Comparison of ENCODE assay signal across 14 cellular contexts in genomic region chr3:53754325-53754724, GRCh38.
A peak's percentile ranks its signal among the peaks of the same experiment; 100 is the strongest.
DNase-seq lines count a peak whose midpoint lies in the region; ATAC-seq and TF ChIP-seq lines count a peak whose summit lies in the region.
"Had no signal": no experiment of that assay in that cellular context is flagged by ENCODE, and none has a peak within 500 bp of the region (broad histone marks: within the 10 kb centered on the region; RNA-seq: fewer than 3 reads in every experiment).

No MANE protein-coding gene starts in this region.

- H3K4me3 ChIP-seq in GM23338 = no peak overlapping the region
- H3K4me3 ChIP-seq in parathyroid adenoma (ENCODE audit: low read depth, low read length) = no peak overlapping the region
- H3K4me3 ChIP-seq: upper lobe of left lung had no signal

- TF ChIP-seq CTCF in GM23338 (conservative IDR thresholded peaks at IDR 0.05; ENCODE audit: low read depth in 2 of 2) (peak in 1 of 2 experiments; percentile 44; a peak in 2 of 4 replicates), parathyroid adenoma (IDR thresholded peaks at IDR 0.05) (peak; percentile 28)

- H3K9ac ChIP-seq in parathyroid adenoma = no peak overlapping the region

- H3K36me3 ChIP-seq in GM23338 (ENCODE audit: insufficient read depth) = no peaks in the 10 kb centered on the region
- no peaks in the 10 kb centered on the region for H3K36me3 ChIP-seq in parathyroid adenoma (ENCODE audit: control insufficient read depth, insufficient read depth, low read length)
- H3K36me3 ChIP-seq: upper lobe of left lung had no signal

- H3K36me3 Mint-ChIP-seq in activated CD4-positive, alpha-beta T cell treated with anti-CD3 and anti-CD28 coated beads, Interleukin-2, amount 10 ng/mL, durations not matched to agents 24 days and 14 days (ENCODE audit: low read depth) = no peaks in the 10 kb centered on the region
- H3K36me3 Mint-ChIP-seq in GM23338 (ENCODE audit: low read depth) = no peaks in the 10 kb centered on the region; the same call in 2 of the 3 replicates

- DNase-seq in activated CD4-positive, alpha-beta T cell treated with anti-CD3 and anti-CD28 coated beads, Interleukin-2, amount 10 ng/mL, durations not matched to agents 24 days and 14 days = no peak
- no peak for DNase-seq in activated CD4-positive, alpha-beta T cell treated with anti-CD3 and anti-CD28 coated beads, Interleukin-2, amount 50 U/mL, for 4 hours
- DNase-seq in GM23338 (ENCODE audit: low spot score) (no peak), globus pallidus (ENCODE audit: low spot score) (peak; percentile 47), iPS-NIHi11 (ENCODE audit: low spot score) (no peak), cerebellar cortex (ENCODE audit: low spot score) (no peak), HPDE6-E6E7 (ENCODE audit: extremely low spot score) (no peak)
- DNase-seq: activated gamma-delta T cell; NCI-H1092 treated with DMSO at 0.1 percent for 48 hours; NCI-H82; stimulated activated naive CD4-positive, alpha-beta T cell treated with Interleukin-2 at 50 U/mL for 16 hours had no signal

- H3K9me3 ChIP-seq in parathyroid adenoma (ENCODE audit: control insufficient read depth, low read length) = no peaks in the 10 kb centered on the region
- H3K9me3 ChIP-seq: upper lobe of left lung had no signal

- H3K4me3 Mint-ChIP-seq in activated CD4-positive, alpha-beta T cell treated with anti-CD3 and anti-CD28 coated beads, Interleukin-2, amount 10 ng/mL, durations not matched to agents 24 days and 14 days = peak overlapping the region; percentile 30
- no peak overlapping the region for H3K4me3 Mint-ChIP-seq in GM23338

- intact Hi-C loops in activated CD4-positive, alpha-beta T cell treated with anti-CD3 and anti-CD28 coated beads, Interleukin-2, amount 10 ng/mL, durations not matched to agents 24 days and 14 days (cut with micrococcal nuclease) = no loop called here

- no peaks in the 10 kb centered on the region for H3K27me3 ChIP-seq in GM23338 (ENCODE audit: insufficient read depth)
- no peaks in the 10 kb centered on the region for H3K27me3 ChIP-seq in parathyroid adenoma (ENCODE audit: control insufficient read depth, insufficient read depth, low read length)
- H3K27me3 ChIP-seq: upper lobe of left lung had no signal

- H3K9me2 ChIP-seq in GM23338 (ENCODE audit: insufficient read depth) = 0 out of 2 replicates have a peak, but pooled peaks cover 3% of the 10 kb centered on the region

- H3K4me1 ChIP-seq in GM23338 (ENCODE audit: insufficient read depth) (peaks cover 12% of the 10 kb centered on the region), parathyroid adenoma (peaks cover 49% of the 10 kb centered on the region)

- no peak for ATAC-seq in GM23338

- H3K79me2 ChIP-seq in GM23338 (replicated peaks; ENCODE audit: insufficient read depth) (no peaks in the 10 kb centered on the region), parathyroid adenoma (no peaks in the 10 kb centered on the region)

- H3K4me2 ChIP-seq in GM23338 (no peak overlapping the region), parathyroid adenoma (ENCODE audit: low read length) (no peak overlapping the region)

- H3K27me3 Mint-ChIP-seq in activated CD4-positive, alpha-beta T cell treated with anti-CD3 and anti-CD28 coated beads, Interleukin-2, amount 10 ng/mL, durations not matched to agents 24 days and 14 days = peaks cover 3% of the 10 kb centered on the region
- H3K27me3 Mint-ChIP-seq in GM23338 (ENCODE audit: insufficient read depth, low read depth, poor library complexity) = peaks cover 12% of the 10 kb centered on the region

- H3F3A ChIP-seq in GM23338 (replicated peaks; ENCODE audit: low read depth) = no peaks in the 10 kb centered on the region

- 0 out of 2 replicates have a peak overlapping the region, but pooled peaks have one; percentile 5 for H2AFZ ChIP-seq in GM23338
- peak overlapping the region; percentile 45 for H2AFZ ChIP-seq in parathyroid adenoma

- no peak overlapping the region for H3K27ac ChIP-seq in GM23338 (ENCODE audit: low read depth)
- H3K27ac ChIP-seq in parathyroid adenoma = peak overlapping the region; percentile 87
- H3K27ac ChIP-seq: C4-2B had no signal

- peaks cover 20% of the 10 kb centered on the region for H3K4me1 Mint-ChIP-seq in activated CD4-positive, alpha-beta T cell treated with anti-CD3 and anti-CD28 coated beads, Interleukin-2, amount 10 ng/mL, durations not matched to agents 24 days and 14 days
- peaks cover 18% of the 10 kb centered on the region for H3K4me1 Mint-ChIP-seq in GM23338

- no peaks in the 10 kb centered on the region for H3K9me3 Mint-ChIP-seq in activated CD4-positive, alpha-beta T cell treated with anti-CD3 and anti-CD28 coated beads, Interleukin-2, amount 10 ng/mL, durations not matched to agents 24 days and 14 days
- no peaks in the 10 kb centered on the region for H3K9me3 Mint-ChIP-seq in GM23338

- H3K27ac Mint-ChIP-seq in activated CD4-positive, alpha-beta T cell treated with anti-CD3 and anti-CD28 coated beads, Interleukin-2, amount 10 ng/mL, durations not matched to agents 24 days and 14 days = peak overlapping the region; percentile 72
- no peak overlapping the region for H3K27ac Mint-ChIP-seq in GM23338

- no peaks in the 10 kb centered on the region for H4K20me1 ChIP-seq in GM23338 (replicated peaks; ENCODE audit: insufficient read depth)

TF ChIP-seq in GM23338, 12 proteins besides CTCF, POLR2A, EP300 and RAD21 (continues in another document):
- no peak for TF ChIP-seq EZH2phosphoT487 (IDR thresholded peaks at IDR 0.05; ENCODE audit: unreplicated experiment)
- TF ChIP-seq CREB1 (CRISPR knock-in tag; IDR thresholded peaks at IDR 0.05; ENCODE audit: low read depth) = no peak
- TF ChIP-seq ZNF114 (CRISPR knock-in tag; IDR thresholded peaks at IDR 0.05) = no peak
- TF ChIP-seq JUNB (IDR thresholded peaks at IDR 0.05; ENCODE audit: unreplicated experiment) = no peak
- TF ChIP-seq, protein P1, sequence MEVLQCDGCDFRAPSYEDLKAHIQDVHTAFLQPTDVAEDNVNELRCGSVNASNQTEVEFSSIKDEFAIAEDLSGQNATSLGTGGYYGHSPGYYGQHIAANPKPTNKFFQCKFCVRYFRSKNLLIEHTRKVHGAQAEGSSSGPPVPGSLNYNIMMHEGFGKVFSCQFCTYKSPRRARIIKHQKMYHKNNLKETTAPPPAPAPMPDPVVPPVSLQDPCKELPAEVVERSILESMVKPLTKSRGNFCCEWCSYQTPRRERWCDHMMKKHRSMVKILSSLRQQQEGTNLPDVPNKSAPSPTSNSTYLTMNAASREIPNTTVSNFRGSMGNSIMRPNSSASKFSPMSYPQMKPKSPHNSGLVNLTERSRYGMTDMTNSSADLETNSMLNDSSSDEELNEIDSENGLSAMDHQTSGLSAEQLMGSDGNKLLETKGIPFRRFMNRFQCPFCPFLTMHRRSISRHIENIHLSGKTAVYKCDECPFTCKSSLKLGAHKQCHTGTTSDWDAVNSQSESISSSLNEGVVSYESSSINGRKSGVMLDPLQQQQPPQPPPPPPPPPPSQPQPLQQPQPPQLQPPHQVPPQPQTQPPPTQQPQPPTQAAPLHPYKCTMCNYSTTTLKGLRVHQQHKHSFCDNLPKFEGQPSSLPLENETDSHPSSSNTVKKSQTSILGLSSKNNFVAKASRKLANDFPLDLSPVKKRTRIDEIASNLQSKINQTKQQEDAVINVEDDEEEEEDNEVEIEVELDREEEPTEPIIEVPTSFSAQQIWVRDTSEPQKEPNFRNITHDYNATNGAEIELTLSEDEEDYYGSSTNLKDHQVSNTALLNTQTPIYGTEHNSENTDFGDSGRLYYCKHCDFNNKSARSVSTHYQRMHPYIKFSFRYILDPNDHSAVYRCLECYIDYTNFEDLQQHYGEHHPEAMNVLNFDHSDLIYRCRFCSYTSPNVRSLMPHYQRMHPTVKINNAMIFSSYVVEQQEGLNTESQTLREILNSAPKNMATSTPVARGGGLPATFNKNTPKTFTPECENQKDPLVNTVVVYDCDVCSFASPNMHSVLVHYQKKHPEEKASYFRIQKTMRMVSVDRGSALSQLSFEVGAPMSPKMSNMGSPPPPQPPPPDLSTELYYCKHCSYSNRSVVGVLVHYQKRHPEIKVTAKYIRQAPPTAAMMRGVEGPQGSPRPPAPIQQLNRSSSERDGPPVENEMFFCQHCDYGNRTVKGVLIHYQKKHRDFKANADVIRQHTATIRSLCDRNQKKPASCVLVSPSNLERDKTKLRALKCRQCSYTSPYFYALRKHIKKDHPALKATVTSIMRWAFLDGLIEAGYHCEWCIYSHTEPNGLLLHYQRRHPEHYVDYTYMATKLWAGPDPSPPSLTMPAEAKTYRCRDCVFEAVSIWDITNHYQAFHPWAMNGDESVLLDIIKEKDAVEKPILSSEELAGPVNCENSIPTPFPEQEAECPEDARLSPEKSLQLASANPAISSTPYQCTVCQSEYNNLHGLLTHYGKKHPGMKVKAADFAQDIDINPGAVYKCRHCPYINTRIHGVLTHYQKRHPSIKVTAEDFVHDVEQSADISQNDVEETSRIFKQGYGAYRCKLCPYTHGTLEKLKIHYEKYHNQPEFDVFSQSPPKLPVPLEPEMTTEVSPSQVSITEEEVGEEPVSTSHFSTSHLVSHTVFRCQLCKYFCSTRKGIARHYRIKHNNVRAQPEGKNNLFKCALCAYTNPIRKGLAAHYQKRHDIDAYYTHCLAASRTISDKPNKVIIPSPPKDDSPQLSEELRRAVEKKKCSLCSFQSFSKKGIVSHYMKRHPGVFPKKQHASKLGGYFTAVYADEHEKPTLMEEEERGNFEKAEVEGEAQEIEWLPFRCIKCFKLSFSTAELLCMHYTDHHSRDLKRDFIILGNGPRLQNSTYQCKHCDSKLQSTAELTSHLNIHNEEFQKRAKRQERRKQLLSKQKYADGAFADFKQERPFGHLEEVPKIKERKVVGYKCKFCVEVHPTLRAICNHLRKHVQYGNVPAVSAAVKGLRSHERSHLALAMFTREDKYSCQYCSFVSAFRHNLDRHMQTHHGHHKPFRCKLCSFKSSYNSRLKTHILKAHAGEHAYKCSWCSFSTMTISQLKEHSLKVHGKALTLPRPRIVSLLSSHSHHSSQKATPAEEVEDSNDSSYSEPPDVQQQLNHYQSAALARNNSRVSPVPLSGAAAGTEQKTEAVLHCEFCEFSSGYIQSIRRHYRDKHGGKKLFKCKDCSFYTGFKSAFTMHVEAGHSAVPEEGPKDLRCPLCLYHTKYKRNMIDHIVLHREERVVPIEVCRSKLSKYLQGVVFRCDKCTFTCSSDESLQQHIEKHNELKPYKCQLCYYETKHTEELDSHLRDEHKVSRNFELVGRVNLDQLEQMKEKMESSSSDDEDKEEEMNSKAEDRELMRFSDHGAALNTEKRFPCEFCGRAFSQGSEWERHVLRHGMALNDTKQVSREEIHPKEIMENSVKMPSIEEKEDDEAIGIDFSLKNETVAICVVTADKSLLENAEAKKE (CRISPR knock-in tag; IDR thresholded peaks at IDR 0.05) = no peak
